In the genomic region with DNA sequence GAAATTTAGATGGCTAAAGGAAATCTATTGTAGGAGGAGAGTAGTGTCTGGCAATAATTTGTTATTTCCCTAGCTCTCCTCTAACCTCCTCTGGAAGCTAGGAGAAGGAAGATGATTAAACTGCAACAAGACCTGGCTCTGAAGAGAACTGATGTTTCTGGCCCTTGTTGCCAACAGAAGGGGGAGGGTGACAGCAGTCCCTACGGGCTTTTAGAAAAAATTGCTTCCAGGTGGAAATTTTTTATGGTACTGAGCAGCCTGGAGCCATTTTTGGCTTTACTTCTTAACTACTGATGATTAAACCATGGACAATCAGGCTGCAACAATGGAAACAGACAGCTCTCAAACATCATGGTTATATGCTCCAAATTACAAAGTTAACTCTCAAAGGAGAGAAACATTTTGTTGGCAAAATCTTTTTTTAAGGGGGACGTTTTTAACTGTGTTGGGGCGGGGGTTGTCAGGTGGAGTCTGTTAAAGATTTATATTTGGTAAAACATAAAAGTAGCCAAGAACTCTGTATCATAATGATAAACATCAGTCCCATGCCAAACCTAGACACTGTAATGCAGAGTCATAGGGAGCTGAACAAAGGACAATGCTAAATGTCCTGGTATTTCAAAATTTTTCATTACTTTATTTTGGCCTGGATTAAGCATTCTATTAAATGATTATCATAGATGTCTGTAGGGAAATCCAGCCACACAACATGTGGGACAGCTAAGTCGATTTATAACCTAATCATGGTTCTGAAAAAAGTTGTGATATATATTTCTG, we compare ENCODE assay signal across 2 cellular contexts.
TF ChIP-seq lines count a peak whose summit lies in the region.

No MANE protein-coding gene starts in this region.

TF ChIP-seq in A549, 52 proteins besides CTCF, POLR2A, EP300 and RAD21 (continued from another document):
- TF ChIP-seq ZFP36 (IDR thresholded peaks at IDR 0.05; ENCODE audit: borderline replicate concordance, partially characterized antibody) (no peak), PHF8 (IDR thresholded peaks at IDR 0.05; ENCODE audit: borderline replicate concordance, low read depth) (no peak), NR3C1 (IDR thresholded peaks at IDR 0.05) (no peak), SMC3 (IDR thresholded peaks at IDR 0.05) (no peak), MAX (IDR thresholded peaks at IDR 0.05) (no peak), JUN (IDR thresholded peaks at IDR 0.05) (no peak), CHD4 (IDR thresholded peaks at IDR 0.05; ENCODE audit: borderline replicate concordance) (no peak), FOXS1 (CRISPR knock-in tag; IDR thresholded peaks at IDR 0.05) (no peak), JUNB (IDR thresholded peaks at IDR 0.05) (peak; percentile 28; the same call in 1 of the 2 replicates), NFE2L2 (conservative IDR thresholded peaks at IDR 0.05; ENCODE audit: low read length) (no peak), KDM5A (IDR thresholded peaks at IDR 0.05) (no peak), MAZ (IDR thresholded peaks at IDR 0.05; ENCODE audit: borderline replicate concordance, low read depth, low read length) (no peak), SREBF2 (IDR thresholded peaks at IDR 0.05) (no peak)
- TF ChIP-seq, protein P1, sequence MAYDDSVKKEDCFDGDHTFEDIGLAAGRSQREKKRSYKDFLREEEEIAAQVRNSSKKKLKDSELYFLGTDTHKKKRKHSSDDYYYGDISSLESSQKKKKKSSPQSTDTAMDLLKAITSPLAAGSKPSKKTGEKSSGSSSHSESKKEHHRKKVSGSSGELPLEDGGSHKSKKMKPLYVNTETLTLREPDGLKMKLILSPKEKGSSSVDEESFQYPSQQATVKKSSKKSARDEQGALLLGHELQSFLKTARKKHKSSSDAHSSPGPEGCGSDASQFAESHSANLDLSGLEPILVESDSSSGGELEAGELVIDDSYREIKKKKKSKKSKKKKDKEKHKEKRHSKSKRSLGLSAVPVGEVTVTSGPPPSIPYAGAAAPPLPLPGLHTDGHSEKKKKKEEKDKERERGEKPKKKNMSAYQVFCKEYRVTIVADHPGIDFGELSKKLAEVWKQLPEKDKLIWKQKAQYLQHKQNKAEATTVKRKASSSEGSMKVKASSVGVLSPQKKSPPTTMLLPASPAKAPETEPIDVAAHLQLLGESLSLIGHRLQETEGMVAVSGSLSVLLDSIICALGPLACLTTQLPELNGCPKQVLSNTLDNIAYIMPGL (CRISPR knock-in tag; IDR thresholded peaks at IDR 0.05; ENCODE audit: borderline replicate concordance), result no peak

TF ChIP-seq in GM23338, 12 proteins besides CTCF, POLR2A, EP300 and RAD21:
- no peak for TF ChIP-seq ZNF462 (CRISPR knock-in tag; IDR thresholded peaks at IDR 0.05)
- no peak for TF ChIP-seq CREB1 (CRISPR knock-in tag; IDR thresholded peaks at IDR 0.05; ENCODE audit: low read depth)
- TF ChIP-seq JUNB (IDR thresholded peaks at IDR 0.05; ENCODE audit: unreplicated experiment), result no peak
- TF ChIP-seq, protein P2, sequence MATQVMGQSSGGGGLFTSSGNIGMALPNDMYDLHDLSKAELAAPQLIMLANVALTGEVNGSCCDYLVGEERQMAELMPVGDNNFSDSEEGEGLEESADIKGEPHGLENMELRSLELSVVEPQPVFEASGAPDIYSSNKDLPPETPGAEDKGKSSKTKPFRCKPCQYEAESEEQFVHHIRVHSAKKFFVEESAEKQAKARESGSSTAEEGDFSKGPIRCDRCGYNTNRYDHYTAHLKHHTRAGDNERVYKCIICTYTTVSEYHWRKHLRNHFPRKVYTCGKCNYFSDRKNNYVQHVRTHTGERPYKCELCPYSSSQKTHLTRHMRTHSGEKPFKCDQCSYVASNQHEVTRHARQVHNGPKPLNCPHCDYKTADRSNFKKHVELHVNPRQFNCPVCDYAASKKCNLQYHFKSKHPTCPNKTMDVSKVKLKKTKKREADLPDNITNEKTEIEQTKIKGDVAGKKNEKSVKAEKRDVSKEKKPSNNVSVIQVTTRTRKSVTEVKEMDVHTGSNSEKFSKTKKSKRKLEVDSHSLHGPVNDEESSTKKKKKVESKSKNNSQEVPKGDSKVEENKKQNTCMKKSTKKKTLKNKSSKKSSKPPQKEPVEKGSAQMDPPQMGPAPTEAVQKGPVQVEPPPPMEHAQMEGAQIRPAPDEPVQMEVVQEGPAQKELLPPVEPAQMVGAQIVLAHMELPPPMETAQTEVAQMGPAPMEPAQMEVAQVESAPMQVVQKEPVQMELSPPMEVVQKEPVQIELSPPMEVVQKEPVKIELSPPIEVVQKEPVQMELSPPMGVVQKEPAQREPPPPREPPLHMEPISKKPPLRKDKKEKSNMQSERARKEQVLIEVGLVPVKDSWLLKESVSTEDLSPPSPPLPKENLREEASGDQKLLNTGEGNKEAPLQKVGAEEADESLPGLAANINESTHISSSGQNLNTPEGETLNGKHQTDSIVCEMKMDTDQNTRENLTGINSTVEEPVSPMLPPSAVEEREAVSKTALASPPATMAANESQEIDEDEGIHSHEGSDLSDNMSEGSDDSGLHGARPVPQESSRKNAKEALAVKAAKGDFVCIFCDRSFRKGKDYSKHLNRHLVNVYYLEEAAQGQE (IDR thresholded peaks at IDR 0.05; ENCODE audit: unreplicated experiment), result no peak
- no peak for TF ChIP-seq ZNF114 (CRISPR knock-in tag; IDR thresholded peaks at IDR 0.05)
- TF ChIP-seq ZNF331 (CRISPR knock-in tag; IDR thresholded peaks at IDR 0.05; ENCODE audit: low read depth), result no peak
- no peak for TF ChIP-seq NANOG (IDR thresholded peaks at IDR 0.05; ENCODE audit: borderline replicate concordance)
- no peak for TF ChIP-seq EZH2phosphoT487 (IDR thresholded peaks at IDR 0.05; ENCODE audit: unreplicated experiment)
- no peak for TF ChIP-seq POLR2AphosphoS5 (IDR thresholded peaks at IDR 0.05; ENCODE audit: low read depth)
- no peak for TF ChIP-seq EZH2 (IDR thresholded peaks at IDR 0.05; ENCODE audit: low read depth, unreplicated experiment)
- TF ChIP-seq, protein P3, sequence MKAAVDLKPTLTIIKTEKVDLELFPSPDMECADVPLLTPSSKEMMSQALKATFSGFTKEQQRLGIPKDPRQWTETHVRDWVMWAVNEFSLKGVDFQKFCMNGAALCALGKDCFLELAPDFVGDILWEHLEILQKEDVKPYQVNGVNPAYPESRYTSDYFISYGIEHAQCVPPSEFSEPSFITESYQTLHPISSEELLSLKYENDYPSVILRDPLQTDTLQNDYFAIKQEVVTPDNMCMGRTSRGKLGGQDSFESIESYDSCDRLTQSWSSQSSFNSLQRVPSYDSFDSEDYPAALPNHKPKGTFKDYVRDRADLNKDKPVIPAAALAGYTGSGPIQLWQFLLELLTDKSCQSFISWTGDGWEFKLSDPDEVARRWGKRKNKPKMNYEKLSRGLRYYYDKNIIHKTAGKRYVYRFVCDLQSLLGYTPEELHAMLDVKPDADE (IDR thresholded peaks at IDR 0.05), result no peak
- no peak for TF ChIP-seq STAT1 (IDR thresholded peaks at IDR 0.05; ENCODE audit: unreplicated experiment)
